In genomic region chr13:58960909-58961308, GRCh38 we compare ENCODE assay signal across 13 cellular contexts.
DNase-seq lines count a peak whose midpoint lies in the region; ATAC-seq and TF ChIP-seq lines count a peak whose summit lies in the region.
"Had no signal": no experiment of that assay in that cellular context is flagged by ENCODE, and none has a peak within 500 bp of the region (broad histone marks: within the 10 kb centered on the region; RNA-seq: fewer than 3 reads in every experiment).

No MANE protein-coding gene starts in this region.

- no peaks in the 10 kb centered on the region for H3K36me3 Mint-ChIP-seq in endodermal cell (ENCODE audit: low read depth)
- H3K36me3 Mint-ChIP-seq in type B pancreatic cell: no peaks in the 10 kb centered on the region
- H3K36me3 Mint-ChIP-seq in naive thymus-derived CD4-positive, alpha-beta T cell: no peaks in the 10 kb centered on the region

- intact Hi-C loops in heart left ventricle (cut with DNase I): loop anchor here in 2 of 10 donors (5.0 to 10.0 kb wide), 2 partner anchors 1036 to 1329 kb away; partner anchors contain the start of gene PCDH17 (in 1 of the 2)
- intact Hi-C loops in naive thymus-derived CD4-positive, alpha-beta T cell (cut with micrococcal nuclease): no loop called here

- peaks cover 9% of the 10 kb centered on the region for H3K9me3 Mint-ChIP-seq in endodermal cell
- no peaks in the 10 kb centered on the region for H3K9me3 Mint-ChIP-seq in type B pancreatic cell
- H3K9me3 Mint-ChIP-seq in naive thymus-derived CD4-positive, alpha-beta T cell: peaks cover 0 to 1% (median 0%) of the 10 kb centered on the region in 11 donors

- H3K36me3 ChIP-seq in heart left ventricle: no peaks in the 10 kb centered on the region
- no peaks in the 10 kb centered on the region for H3K36me3 ChIP-seq in right atrium auricular region
- H3K36me3 ChIP-seq in endodermal cell (ENCODE audit: control insufficient read depth, insufficient read depth, low read length): no peaks in the 10 kb centered on the region
- H3K36me3 ChIP-seq in naive thymus-derived CD4-positive, alpha-beta T cell (ENCODE audit: control insufficient read depth in 2 of 3, insufficient read depth in 3 of 3, low read length in 3 of 3): no peaks in the 10 kb centered on the region

- POLR2A ChIA-PET in naive thymus-derived CD4-positive, alpha-beta T cell (lab: Charles Lee): no interaction called here

- no peaks in the 10 kb centered on the region for H3K4me1 Mint-ChIP-seq in endodermal cell
- peaks cover 2% of the 10 kb centered on the region for H3K4me1 Mint-ChIP-seq in type B pancreatic cell (ENCODE audit: unreplicated experiment)
- H3K4me1 Mint-ChIP-seq in naive thymus-derived CD4-positive, alpha-beta T cell: no peaks in the 10 kb centered on the region
- H3K4me1 Mint-ChIP-seq: activated CD4-positive, alpha-beta T cell treated with anti-CD3 and anti-CD28 coated beads for 36 hours had no signal

- TF ChIP-seq POLR2A in heart left ventricle (IDR thresholded peaks at IDR 0.05): no peak

- 48 to 75% (median 72%) methylated on average over 2 of the region's 2 CpGs for WGBS in heart left ventricle, 4 donors
- WGBS in endodermal cell (ENCODE audit: insufficient coverage in 1 of 2, insufficient read length in 1 of 2), 2 experiments: no CpG with 5 or more reads among the region's 2 CpGs

- H3K4me1 ChIP-seq in heart left ventricle (no peaks in the 10 kb centered on the region), right atrium auricular region (no peaks in the 10 kb centered on the region), endodermal cell (ENCODE audit: control insufficient read depth, insufficient read depth, low read length) (no peaks in the 10 kb centered on the region)
- no peaks in the 10 kb centered on the region for H3K4me1 ChIP-seq in naive thymus-derived CD4-positive, alpha-beta T cell (ENCODE audit: control insufficient read depth in 2 of 2, insufficient read depth in 2 of 2, low read length in 2 of 2)

- no peak overlapping the region for H3K9ac ChIP-seq in endodermal cell (ENCODE audit: extremely low read depth, low read length, poor library complexity, severe bottlenecking)

- H3K27ac ChIP-seq in heart left ventricle (no peak overlapping the region), right atrium auricular region (no peak overlapping the region), endodermal cell (ENCODE audit: low read depth, low read length) (no peak overlapping the region)
- no peak overlapping the region for H3K27ac ChIP-seq in naive thymus-derived CD4-positive, alpha-beta T cell (ENCODE audit: low read depth, low read length)

- H3K27ac Mint-ChIP-seq in endodermal cell: no peak overlapping the region
- H3K27ac Mint-ChIP-seq in type B pancreatic cell: no peak overlapping the region
- no peak overlapping the region for H3K27ac Mint-ChIP-seq in naive thymus-derived CD4-positive, alpha-beta T cell
- H3K27ac Mint-ChIP-seq: activated CD4-positive, alpha-beta T cell treated with anti-CD3 and anti-CD28 coated beads for 36 hours had no signal

- DNase-seq in heart left ventricle (no peak), right atrium auricular region (ENCODE audit: low spot score) (no peak), NCI-H345 treated with DMSO at 0.1 percent for 48 hours (lab: John Stamatoyannopoulos, UW; ENCODE audit: unreplicated experiment) (peak; percentile 32), endodermal cell (no peak), type B pancreatic cell (ENCODE audit: extremely low spot score, unreplicated experiment) (no peak), foreskin fibroblast (no peak)
- no peak for DNase-seq in stimulated activated CD8-positive, alpha-beta memory T cell treated with anti-CD3 and anti-CD28 coated beads, Interleukin-4, amount 100 ng/mL, for 48 hours
- DNase-seq in naive thymus-derived CD4-positive, alpha-beta T cell: no peak
- DNase-seq: activated CD4-positive, alpha-beta T cell treated with anti-CD3 and anti-CD28 coated beads for 36 hours; anterior cingulate cortex; COR-L47; NCI-H1930; retina had no signal

- H3K4me3 ChIP-seq in heart left ventricle: no peak overlapping the region
- H3K4me3 ChIP-seq in right atrium auricular region: no peak overlapping the region
- no peak overlapping the region for H3K4me3 ChIP-seq in endodermal cell (ENCODE audit: low read length)
- no peak overlapping the region for H3K4me3 ChIP-seq in foreskin fibroblast (ENCODE audit: low read depth in 1 of 2, low read length in 2 of 2)
- no peak overlapping the region for H3K4me3 ChIP-seq in naive thymus-derived CD4-positive, alpha-beta T cell (ENCODE audit: low read length)

- H3K27me3 Mint-ChIP-seq in endodermal cell (ENCODE audit: insufficient read depth) (no peaks in the 10 kb centered on the region), type B pancreatic cell (no peaks in the 10 kb centered on the region)
- H3K27me3 Mint-ChIP-seq in naive thymus-derived CD4-positive, alpha-beta T cell: no peaks in the 10 kb centered on the region
- H3K27me3 Mint-ChIP-seq: activated CD4-positive, alpha-beta T cell treated with anti-CD3 and anti-CD28 coated beads for 36 hours had no signal

- no peaks in the 10 kb centered on the region for H3K9me3 ChIP-seq in heart left ventricle
- no peaks in the 10 kb centered on the region for H3K9me3 ChIP-seq in right atrium auricular region
- H3K9me3 ChIP-seq in endodermal cell (ENCODE audit: control insufficient read depth, low read length): no peaks in the 10 kb centered on the region
- H3K9me3 ChIP-seq in naive thymus-derived CD4-positive, alpha-beta T cell (ENCODE audit: control insufficient read depth in 2 of 3, low read length in 3 of 3): no peaks in the 10 kb centered on the region

- CTCF ChIA-PET in naive thymus-derived CD4-positive, alpha-beta T cell (lab: Charles Lee): no interaction called here

- H3K4me3 Mint-ChIP-seq in endodermal cell (no peak overlapping the region), type B pancreatic cell (no peak overlapping the region)
- H3K4me3 Mint-ChIP-seq in naive thymus-derived CD4-positive, alpha-beta T cell: no peak overlapping the region
- H3K4me3 Mint-ChIP-seq: activated CD4-positive, alpha-beta T cell treated with anti-CD3 and anti-CD28 coated beads for 36 hours had no signal

- no peak for ATAC-seq in heart left ventricle
- no peak for ATAC-seq in naive thymus-derived CD4-positive, alpha-beta T cell
- ATAC-seq: activated CD4-positive, alpha-beta T cell treated with anti-CD3 and anti-CD28 coated beads for 36 hours had no signal

- H3K27me3 ChIP-seq in heart left ventricle (no peaks in the 10 kb centered on the region), right atrium auricular region (no peaks in the 10 kb centered on the region), endodermal cell (ENCODE audit: control insufficient read depth, insufficient read depth, low read length, poor library complexity, severe bottlenecking) (no peaks in the 10 kb centered on the region)
- H3K27me3 ChIP-seq in naive thymus-derived CD4-positive, alpha-beta T cell (ENCODE audit: control insufficient read depth in 2 of 2, insufficient read depth in 2 of 2, low read length in 2 of 2): no peaks in the 10 kb centered on the region

- TF ChIP-seq CTCF in heart left ventricle (IDR thresholded peaks at IDR 0.05) (peak in 9 of 12 donors; percentile 10 to 49 (median 25)), right atrium auricular region (IDR thresholded peaks at IDR 0.05) (peak in 1 of 2 donors; percentile 40), endodermal cell (conservative IDR thresholded peaks at IDR 0.05) (peak; percentile 76), type B pancreatic cell (conservative IDR thresholded peaks at IDR 0.05) (peak; percentile 71), foreskin fibroblast (IDR thresholded peaks at IDR 0.05; ENCODE audit: low read depth, low read length) (no peak)
